ENCODE assay signal across 13 cellular contexts in the genomic region with DNA sequence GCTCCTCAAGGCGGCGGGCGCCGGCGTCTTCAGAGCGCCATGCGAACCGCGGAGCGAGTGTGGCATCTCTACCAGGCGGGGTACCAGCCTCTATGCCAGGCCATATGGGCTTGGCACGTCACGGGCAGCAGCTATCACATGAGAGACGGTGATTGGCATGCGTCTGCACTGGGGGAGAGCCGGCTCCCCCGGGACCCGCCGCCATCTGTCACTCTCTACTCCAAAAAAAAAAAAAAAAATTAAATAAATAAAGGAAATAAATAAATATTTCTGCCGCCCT. TPM values are rescaled to one million over a fixed set of nuclear protein-coding genes. Genes with fewer than 3 reads are reported as not detected.
DNase-seq lines count a peak whose midpoint lies in the region; ATAC-seq, FAIRE-seq and TF ChIP-seq lines count a peak whose summit lies in the region.
"Had no signal": no experiment of that assay in that cellular context is flagged by ENCODE, and none has a peak within 500 bp of the region (broad histone marks: within the 10 kb centered on the region; RNA-seq: fewer than 3 reads in every experiment).

A gene (minus strand): TSS at position 70 of the 280 bp plus-strand sequence. CDS start 1,321 bp downstream, outside the sequence.

- no peak for FAIRE-seq in H1 (lab: Jason Lieb, UNC)

- H3K4me1 ChIP-seq in H1 (replicated peaks in 1 of 4; ENCODE audit: control insufficient read depth in 3 of 4, insufficient read depth in 4 of 4, low read length in 3 of 4) (peaks cover 0 to 38% (median 19%) of the 10 kb centered on the region in 4 experiments; a peak in 6 of 7 replicates), psoas muscle (peaks cover 27% of the 10 kb centered on the region)

- peak within 1 kb of the TSS; percentile 12 to 59 (median 42) for H3K4me3 ChIP-seq in H1 (ENCODE audit: extremely low read depth in 1 of 4, insufficient read depth in 2 of 4, low read depth in 3 of 4, low read length in 4 of 4)
- peak within 1 kb of the TSS; percentile 43 for H3K4me3 ChIP-seq in psoas muscle
- H3K4me3 ChIP-seq: upper lobe of right lung had no signal

- H3K23me2 ChIP-seq in H1 (ENCODE audit: low read depth, low read length), result peaks cover 14% of the 10 kb centered on the region; the same call in 1 of the 2 replicates

- H2BK20ac ChIP-seq in H1 (ENCODE audit: low read length), result 0 out of 2 replicates have a peak within 1 kb of the TSS, but pooled peaks have one; percentile 48

- H3K9me3 ChIP-seq in H1 (ENCODE audit: insufficient read depth in 2 of 2, low read depth in 1 of 2, low read length in 1 of 2), result no peaks in the 10 kb centered on the region
- H3K9me3 ChIP-seq in psoas muscle, result no peaks in the 10 kb centered on the region
- H3K9me3 ChIP-seq: upper lobe of right lung had no signal

- TF ChIP-seq CTCF in H1 (IDR thresholded peaks at IDR 0.05; ENCODE audit: control extremely low read depth in 1 of 3, insufficient read depth in 1 of 3, low read depth in 1 of 3, low read length in 3 of 3) (no peak), psoas muscle (IDR thresholded peaks at IDR 0.05) (no peak)

- H3K9ac ChIP-seq in H1 (replicated peaks in 1 of 4; ENCODE audit: extremely low read depth in 1 of 4, low read depth in 3 of 4, low read length in 3 of 4), result no peak within 1 kb of the TSS

- TF ChIP-seq RAD21 in H1 (IDR thresholded peaks at IDR 0.05 in 1 of 2, conservative IDR thresholded peaks at IDR 0.05 in 1 of 2; ENCODE audit: low read depth in 2 of 2, low read length in 2 of 2), result no peak

- H2BK12ac ChIP-seq in H1 (ENCODE audit: low read depth, low read length), result no peak within 1 kb of the TSS

- no peak within 1 kb of the TSS for H3K23ac ChIP-seq in H1 (ENCODE audit: insufficient read length)

- no peak within 1 kb of the TSS for H3K14ac ChIP-seq in H1 (ENCODE audit: insufficient read length)

- H3K4me2 ChIP-seq in H1 (ENCODE audit: insufficient read depth in 1 of 2, low read depth in 2 of 2, low read length in 2 of 2), result peak within 1 kb of the TSS; percentile 90

- DNase-seq in DMS 273 treated with DMSO at 0.1 percent for 48 hours (lab: John Stamatoyannopoulos, UW), result peak; percentile 78
- DNase-seq in NCI-H2171 treated with DMSO at 0.1 percent for 48 hours (lab: John Stamatoyannopoulos, UW), result peak; percentile 94
- DNase-seq in H1 (ENCODE audit: low read depth in 1 of 2, low spot score in 2 of 2), result peak in 1 of 2 experiments; percentile 55
- DNase-seq in psoas muscle, result no peak
- DNase-seq in NOMO-1 treated with dmso at 0.1 percent for 144 hours (lab: John Stamatoyannopoulos, UW; ENCODE audit: unreplicated experiment), result no peak
- DNase-seq in NCI-H748 treated with DMSO at 0.1 percent for 48 hours (lab: John Stamatoyannopoulos, UW), result no peak
- DNase-seq: activated T-cell treated with anti-CD3 and anti-CD28 coated beads, Interleukin-2, amount 50 U/mL, for 48 hours; DND-41; upper lobe of right lung had no signal

- no peak for TF ChIP-seq EP300 in H1 (IDR thresholded peaks at IDR 0.05; ENCODE audit: borderline replicate concordance in 1 of 2, low read depth in 2 of 2, low read length in 2 of 2)

- no peaks in the 10 kb centered on the region for H3K79me1 ChIP-seq in H1 (ENCODE audit: low read depth, low read length)

- H3K27ac ChIP-seq in H1 (ENCODE audit: low read depth, low read length), result no peak within 1 kb of the TSS
- no peak within 1 kb of the TSS for H3K27ac ChIP-seq in psoas muscle
- H3K27ac ChIP-seq: upper lobe of right lung, VCaP had no signal

- no peaks in the 10 kb centered on the region for H3K79me2 ChIP-seq in H1 (ENCODE audit: control insufficient read depth in 1 of 2, insufficient read depth in 2 of 2, low read length in 2 of 2)

- CTCF ChIA-PET in H1 (lab: Charles Lee; ENCODE audit: partially characterized antibody), result interaction anchor here (10.7 to 19.1 kb wide), 2 partner anchors 14 to 59 kb away, joined by 140 to 310 read pairs; a partner anchor contains a TSS

- H2AFZ ChIP-seq in H1 (ENCODE audit: low read length), result no peak within 1 kb of the TSS

- H4K8ac ChIP-seq in H1 (ENCODE audit: extremely low read depth, insufficient read depth, low read length), result peak within 1 kb of the TSS; percentile 57; the same call in 1 of the 2 replicates

- no peak for ATAC-seq in psoas muscle
- ATAC-seq in HG03039 (IDR thresholded peaks at IDR 0.05; ENCODE audit: unreplicated experiment), result no peak
- ATAC-seq: upper lobe of right lung had no signal

- no peak within 1 kb of the TSS for H2BK120ac ChIP-seq in H1 (replicated peaks; ENCODE audit: low read depth, low read length)

- peaks cover 58 to 90% (median 78%) of the 10 kb centered on the region in 4 experiments for H3K27me3 ChIP-seq in H1 (replicated peaks in 1 of 4; ENCODE audit: control insufficient read depth in 3 of 4, extremely low read depth in 1 of 4, insufficient read depth in 3 of 4, low read length in 3 of 4)
- H3K27me3 ChIP-seq in psoas muscle (ENCODE audit: insufficient read depth in 3 of 3, low read length in 2 of 3), result peaks cover 0 to 73% (median 50%) of the 10 kb centered on the region in 3 donors

- POLR2A ChIA-PET in H1 (lab: Charles Lee; ENCODE audit: partially characterized antibody), result interaction anchor here (0.7 to 2.7 kb wide), 4 partner anchors 9 to 668 kb away, joined by 3 to 9 read pairs (median 3); no protein-coding TSS in a partner anchor

- H4K20me1 ChIP-seq in H1 (replicated peaks in 1 of 2; ENCODE audit: control insufficient read depth in 1 of 2, insufficient read depth in 2 of 2, low read length in 2 of 2), result peaks cover 0 to 6% of the 10 kb centered on the region in 2 experiments

- no peak within 1 kb of the TSS for H2AK5ac ChIP-seq in H1 (ENCODE audit: low read depth, low read length)

- no peak within 1 kb of the TSS; the same call in 1 of the 2 replicates for H3K18ac ChIP-seq in H1 (ENCODE audit: extremely low read depth, low read length)

- H3K36me3 ChIP-seq in H1 (ENCODE audit: control insufficient read depth in 2 of 4, insufficient read depth in 4 of 4, low read length in 3 of 4), result no peaks in the 10 kb centered on the region
- no peaks in the 10 kb centered on the region for H3K36me3 ChIP-seq in psoas muscle (ENCODE audit: insufficient read depth in 1 of 2, low read depth in 1 of 2)
- H3K36me3 ChIP-seq: upper lobe of right lung had no signal

- no peak for TF ChIP-seq POLR2A in H1 (IDR thresholded peaks at IDR 0.05; ENCODE audit: control extremely low read depth in 1 of 2, low read depth in 2 of 2, low read length in 2 of 2)

- no peak within 1 kb of the TSS for H2BK15ac ChIP-seq in H1 (ENCODE audit: low read length)

- H3K4ac ChIP-seq in H1 (replicated peaks; ENCODE audit: insufficient read length, low read depth, low read length), result peak within 1 kb of the TSS; percentile 76

- H2BK5ac ChIP-seq in H1 (ENCODE audit: low read depth, low read length), result no peak within 1 kb of the TSS

- H4K91ac ChIP-seq in H1 (replicated peaks; ENCODE audit: insufficient read length, low read length), result no peak within 1 kb of the TSS

- no peak within 1 kb of the TSS for H3K56ac ChIP-seq in H1 (replicated peaks; ENCODE audit: insufficient read length, low read depth, low read length)

- H4K5ac ChIP-seq in H1 (ENCODE audit: insufficient read length, low read depth, low read length), result no peak within 1 kb of the TSS

- intact Hi-C loops in psoas muscle (cut with DNase I), result no loop called here

- WGBS in H1 (ENCODE audit: extremely low coverage in 1 of 2, insufficient coverage in 1 of 2, insufficient read length in 1 of 2, insufficient replicate concordance in 2 of 2, low coverage in 1 of 2, low lambda C conversion rate in 2 of 2, missing lambda C conversion rate in 1 of 2), 2 experiments, result 6% methylated on average over 11 of the region's 20 CpGs; no CpG with 5 or more reads in 1 of the 2 experiments
- 1 to 4% (median 2%) methylated on average over 20 of the region's 20 CpGs for WGBS in psoas muscle, 3 donors

TF ChIP-seq in H1, 55 proteins besides CTCF, POLR2A, EP300 and RAD21:
- no peak for TF ChIP-seq EZH2 (IDR thresholded peaks at IDR 0.05; ENCODE audit: low read depth, low read length, severe bottlenecking)
- no peak for TF ChIP-seq HDAC6 (IDR thresholded peaks at IDR 0.05; ENCODE audit: low read depth, low read length)
- no peak for TF ChIP-seq NRF1 (IDR thresholded peaks at IDR 0.05; ENCODE audit: low read depth, low read length)
- TF ChIP-seq, protein P1, sequence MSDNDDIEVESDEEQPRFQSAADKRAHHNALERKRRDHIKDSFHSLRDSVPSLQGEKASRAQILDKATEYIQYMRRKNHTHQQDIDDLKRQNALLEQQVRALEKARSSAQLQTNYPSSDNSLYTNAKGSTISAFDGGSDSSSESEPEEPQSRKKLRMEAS (IDR thresholded peaks at IDR 0.05), result no peak
- TF ChIP-seq SIN3A (conservative IDR thresholded peaks at IDR 0.05 in 1 of 2, IDR thresholded peaks at IDR 0.05 in 1 of 2; ENCODE audit: low read depth in 1 of 2, low read length in 2 of 2), result no peak
- TF ChIP-seq SAP30 (IDR thresholded peaks at IDR 0.05; ENCODE audit: insufficient read depth, insufficient replicate concordance, low read length), result no peak
- TF ChIP-seq, protein P2, sequence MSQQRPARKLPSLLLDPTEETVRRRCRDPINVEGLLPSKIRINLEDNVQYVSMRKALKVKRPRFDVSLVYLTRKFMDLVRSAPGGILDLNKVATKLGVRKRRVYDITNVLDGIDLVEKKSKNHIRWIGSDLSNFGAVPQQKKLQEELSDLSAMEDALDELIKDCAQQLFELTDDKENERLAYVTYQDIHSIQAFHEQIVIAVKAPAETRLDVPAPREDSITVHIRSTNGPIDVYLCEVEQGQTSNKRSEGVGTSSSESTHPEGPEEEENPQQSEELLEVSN (IDR thresholded peaks at IDR 0.05), result no peak

RNA-seq across cellular contexts. Expression of the gene that starts here (rescaled TPM):
- not detected in 2 replicates for total RNA-seq in H1 (2021; fragmentation: NEBNext Ultra II Directional; extraction: Animal tissue kit (Norgen Biotek cat#: 25700))
- polyA plus RNA-seq in H1 (2011; rRNA removed) (not detected in 2 replicates), psoas muscle (under 1 TPM in 1 of 3 donors, not detected in 2; 0.01 TPM)
- not detected for polyA plus RNA-seq in H1 (2011; cell fraction: cytosol; rRNA removed)
- not detected for polyA plus RNA-seq in H1 (2011; cell fraction: nucleus; rRNA removed)
- polyA plus RNA-seq in H1 (2012, experiment 1 of 2), result not detected in 4 replicates
- polyA plus RNA-seq in H1 (2012, experiment 2 of 2), result 0.12 TPM
- 0.02 TPM for polyA plus RNA-seq in H1 (2013, experiment 1 of 2)
- polyA plus RNA-seq in H1 (2013, experiment 2 of 2), result 0.02 TPM
- not detected in 2 replicates for polyA minus RNA-seq in H1 (2011; rRNA and poly(A)+ RNA removed)
- polyA minus RNA-seq in H1 (2011; cell fraction: cytosol; rRNA and poly(A)+ RNA removed), result not detected
- polyA minus RNA-seq in H1 (2011; cell fraction: nucleus; rRNA and poly(A)+ RNA removed), result not detected
- not detected for total RNA-seq in psoas muscle
- total RNA-seq: bronchial epithelial cell, liver, upper lobe of right lung had no signal
- polyA plus RNA-seq: liver had no signal

Comparison
In these comparisons a context has a peak if more than half of its experiments do, and no peak if none do; other contexts are left out.
1. DNase-seq: peak in DMS 273 treated with DMSO at 0.1 percent for 48 hours (single experiment) and NCI-H2171 treated with DMSO at 0.1 percent for 48 hours (single experiment); none in psoas muscle (0 of 2), NOMO-1 treated with dmso at 0.1 percent for 144 hours (single experiment) and NCI-H748 treated with DMSO at 0.1 percent for 48 hours (single experiment).